Comparison of ENCODE assay signal across 8 cellular contexts in genomic region chr9:113564804-113565237, GRCh38.
A peak's percentile ranks its signal among the peaks of the same experiment; 100 is the strongest.
DNase-seq lines count a peak whose midpoint lies in the region; ATAC-seq and TF ChIP-seq lines count a peak whose summit lies in the region.

No MANE protein-coding gene starts in this region.

- H3K9me3 Mint-ChIP-seq in mesothelial cell of epicardium, result no peaks in the 10 kb centered on the region

- H3K9me3 ChIP-seq in upper lobe of left lung, result no peaks in the 10 kb centered on the region

- no peaks in the 10 kb centered on the region for H3K27me3 Mint-ChIP-seq in mesothelial cell of epicardium (ENCODE audit: low read depth)

- TF ChIP-seq EP300 in upper lobe of left lung (IDR thresholded peaks at IDR 0.05), result no peak

- no peaks in the 10 kb centered on the region for H3K36me3 Mint-ChIP-seq in mesothelial cell of epicardium

- no peak for TF ChIP-seq CTCF in mesothelial cell of epicardium (IDR thresholded peaks at IDR 0.05; ENCODE audit: unreplicated experiment)
- TF ChIP-seq CTCF in upper lobe of left lung (IDR thresholded peaks at IDR 0.05), result no peak

- H3K4me1 Mint-ChIP-seq in mesothelial cell of epicardium, result peaks cover 15% of the 10 kb centered on the region

- H3K27ac Mint-ChIP-seq in mesothelial cell of epicardium, result peak overlapping the region; percentile 87

- WGBS in upper lobe of left lung, 2 donors, result 51 to 74% methylated on average over 3 to 9 of the region's 18 CpGs

- peaks cover 50 to 71% (median 59%) of the 10 kb centered on the region in 4 donors for H3K4me1 ChIP-seq in upper lobe of left lung

- H3K36me3 ChIP-seq in upper lobe of left lung, result no peaks in the 10 kb centered on the region

- peak overlapping the region; percentile 73 for H3K4me3 Mint-ChIP-seq in mesothelial cell of epicardium

- H3K4me3 ChIP-seq in upper lobe of left lung, result peak overlapping the region in 3 of 4 donors; percentile 41 to 56 (median 52)

- peak overlapping the region; percentile 94 for H3K27ac ChIP-seq in epithelial cell of prostate
- peak overlapping the region; percentile 77 to 89 (median 82) for H3K27ac ChIP-seq in upper lobe of left lung

- no peak for TF ChIP-seq POLR2A in upper lobe of left lung (IDR thresholded peaks at IDR 0.05)

- peak; percentile 77 to 87 for ATAC-seq in upper lobe of left lung (ENCODE audit: low FRiP score in 2 of 2)
- ATAC-seq in HG03565 (IDR thresholded peaks at IDR 0.05; ENCODE audit: unreplicated experiment), result no peak
- ATAC-seq in HG03095 (IDR thresholded peaks at IDR 0.05; ENCODE audit: unreplicated experiment), result no peak

- peak; percentile 87 for DNase-seq in ELF-1 (ENCODE audit: low read depth, low spot score)
- peak; percentile 21 for DNase-seq in NCI-H526 treated with DMSO at 0.1 percent for 48 hours (lab: John Stamatoyannopoulos, UW)
- no peak for DNase-seq in epithelial cell of prostate (ENCODE audit: low read depth, low spot score)
- no peak for DNase-seq in mesothelial cell of epicardium (ENCODE audit: low spot score in 2 of 2, unreplicated experiment in 2 of 2)
- peak; percentile 85 to 89 for DNase-seq in upper lobe of left lung
- DNase-seq in NCI-H2081 (lab: John Stamatoyannopoulos, UW), result no peak

- H3K27me3 ChIP-seq in upper lobe of left lung, result no peaks in the 10 kb centered on the region

Comparison
In these comparisons a context has a peak if more than half of its experiments do, and no peak if none do; other contexts are left out.
1. DNase-seq: peak in ELF-1 (single experiment), NCI-H526 treated with DMSO at 0.1 percent for 48 hours (single experiment) and upper lobe of left lung (2 of 2); none in epithelial cell of prostate (single experiment), mesothelial cell of epicardium (0 of 2) and NCI-H2081 (0 of 2).
2. ATAC-seq: peak in upper lobe of left lung (2 of 2); none in HG03565 (single experiment) and HG03095 (single experiment).